In the genomic region with DNA sequence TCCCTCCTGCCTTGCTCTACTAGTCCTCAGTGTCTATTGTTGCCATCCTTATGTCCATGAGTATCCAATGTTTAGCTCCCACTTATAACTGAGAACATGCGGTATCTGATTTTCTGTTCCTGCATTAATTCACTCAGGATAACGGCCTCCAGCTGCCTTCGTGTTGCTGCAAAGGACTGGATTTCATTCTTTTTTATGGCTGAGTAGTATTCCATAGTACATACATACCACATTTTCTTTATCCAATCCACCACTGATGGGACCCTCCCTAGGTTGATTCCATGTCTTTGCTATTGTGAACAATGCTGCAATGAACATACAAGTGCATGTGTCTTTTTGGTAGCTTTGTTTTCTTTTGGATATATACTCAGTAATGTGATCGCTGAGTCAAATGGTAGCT, we compare ENCODE assay signal across 1 cellular context.
TF ChIP-seq lines count a peak whose summit lies in the region.

No MANE protein-coding gene starts in this region.

TF ChIP-seq in K562, 482 proteins besides CTCF, POLR2A, EP300 and RAD21:
- TF ChIP-seq SREBF1 (IDR thresholded peaks at IDR 0.05; ENCODE audit: borderline replicate concordance, low read depth, low read length) (no peak), XRCC4 (IDR thresholded peaks at IDR 0.05; ENCODE audit: extremely low read depth, insufficient read depth, insufficient read length) (no peak), PHB2 (IDR thresholded peaks at IDR 0.05; ENCODE audit: low read depth) (no peak), BDP1 (IDR thresholded peaks at IDR 0.05; ENCODE audit: insufficient read depth, insufficient read length) (no peak), KDM1A (IDR thresholded peaks at IDR 0.05) (0 out of 4 replicates have a peak, but pooled peaks of 1 of the 2 experiments have one; percentile 6), ZNF316 (IDR thresholded peaks at IDR 0.05) (no peak), ZNF146 (CRISPR knock-in tag; IDR thresholded peaks at IDR 0.05; ENCODE audit: unreplicated experiment) (peak; percentile 93), ZKSCAN8 (CRISPR knock-in tag; IDR thresholded peaks at IDR 0.05) (0 out of 2 replicates have a peak, but pooled peaks have one; percentile 8), RBM25 (IDR thresholded peaks at IDR 0.05; ENCODE audit: low read depth, low read length, severe bottlenecking) (peak; percentile 52), HDAC8 (tag; IDR thresholded peaks at IDR 0.05) (0 out of 2 replicates have a peak, but pooled peaks have one; percentile 22)
- TF ChIP-seq, protein P1, sequence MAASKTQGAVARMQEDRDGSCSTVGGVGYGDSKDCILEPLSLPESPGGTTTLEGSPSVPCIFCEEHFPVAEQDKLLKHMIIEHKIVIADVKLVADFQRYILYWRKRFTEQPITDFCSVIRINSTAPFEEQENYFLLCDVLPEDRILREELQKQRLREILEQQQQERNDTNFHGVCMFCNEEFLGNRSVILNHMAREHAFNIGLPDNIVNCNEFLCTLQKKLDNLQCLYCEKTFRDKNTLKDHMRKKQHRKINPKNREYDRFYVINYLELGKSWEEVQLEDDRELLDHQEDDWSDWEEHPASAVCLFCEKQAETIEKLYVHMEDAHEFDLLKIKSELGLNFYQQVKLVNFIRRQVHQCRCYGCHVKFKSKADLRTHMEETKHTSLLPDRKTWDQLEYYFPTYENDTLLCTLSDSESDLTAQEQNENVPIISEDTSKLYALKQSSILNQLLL (CRISPR knock-in tag; IDR thresholded peaks at IDR 0.05; ENCODE audit: borderline replicate concordance) = no peak
TF ChIP-seq in K562: peak in this region for 5.
